In genomic region chr6:54579011-54579410, GRCh38 we compare ENCODE assay signal across 1 cellular context.
TF ChIP-seq lines count a peak whose summit lies in the region.

No MANE protein-coding gene starts in this region.

TF ChIP-seq in HepG2, 621 proteins besides CTCF, POLR2A, EP300 and RAD21:
- TF ChIP-seq SNAPC2 (CRISPR knock-in tag; IDR thresholded peaks at IDR 0.05) (no peak), MIER2 (CRISPR knock-in tag; IDR thresholded peaks at IDR 0.05) (no peak), SMAD3 (CRISPR knock-in tag; IDR thresholded peaks at IDR 0.05) (no peak), KAT8 (CRISPR knock-in tag; IDR thresholded peaks at IDR 0.05) (no peak), ZNF773 (CRISPR knock-in tag; IDR thresholded peaks at IDR 0.05; ENCODE audit: borderline replicate concordance) (no peak), NPAS2 (CRISPR knock-in tag; IDR thresholded peaks at IDR 0.05; ENCODE audit: borderline replicate concordance) (no peak), TCF7 (IDR thresholded peaks at IDR 0.05; ENCODE audit: low read depth) (no peak), CENPX (CRISPR knock-in tag; IDR thresholded peaks at IDR 0.05) (no peak), HBP1 (CRISPR knock-in tag; IDR thresholded peaks at IDR 0.05; ENCODE audit: low read depth) (no peak), TP53 (CRISPR knock-in tag; conservative IDR thresholded peaks at IDR 0.05) (no peak), ZZZ3 (CRISPR knock-in tag; IDR thresholded peaks at IDR 0.05; ENCODE audit: borderline replicate concordance) (no peak), ZFP37 (CRISPR knock-in tag; IDR thresholded peaks at IDR 0.05; ENCODE audit: borderline replicate concordance) (no peak), ZFP62 (CRISPR knock-in tag; IDR thresholded peaks at IDR 0.05) (no peak), MAX (IDR thresholded peaks at IDR 0.05) (no peak), TRIM24 (CRISPR knock-in tag; IDR thresholded peaks at IDR 0.05) (no peak)
- TF ChIP-seq, protein P1, sequence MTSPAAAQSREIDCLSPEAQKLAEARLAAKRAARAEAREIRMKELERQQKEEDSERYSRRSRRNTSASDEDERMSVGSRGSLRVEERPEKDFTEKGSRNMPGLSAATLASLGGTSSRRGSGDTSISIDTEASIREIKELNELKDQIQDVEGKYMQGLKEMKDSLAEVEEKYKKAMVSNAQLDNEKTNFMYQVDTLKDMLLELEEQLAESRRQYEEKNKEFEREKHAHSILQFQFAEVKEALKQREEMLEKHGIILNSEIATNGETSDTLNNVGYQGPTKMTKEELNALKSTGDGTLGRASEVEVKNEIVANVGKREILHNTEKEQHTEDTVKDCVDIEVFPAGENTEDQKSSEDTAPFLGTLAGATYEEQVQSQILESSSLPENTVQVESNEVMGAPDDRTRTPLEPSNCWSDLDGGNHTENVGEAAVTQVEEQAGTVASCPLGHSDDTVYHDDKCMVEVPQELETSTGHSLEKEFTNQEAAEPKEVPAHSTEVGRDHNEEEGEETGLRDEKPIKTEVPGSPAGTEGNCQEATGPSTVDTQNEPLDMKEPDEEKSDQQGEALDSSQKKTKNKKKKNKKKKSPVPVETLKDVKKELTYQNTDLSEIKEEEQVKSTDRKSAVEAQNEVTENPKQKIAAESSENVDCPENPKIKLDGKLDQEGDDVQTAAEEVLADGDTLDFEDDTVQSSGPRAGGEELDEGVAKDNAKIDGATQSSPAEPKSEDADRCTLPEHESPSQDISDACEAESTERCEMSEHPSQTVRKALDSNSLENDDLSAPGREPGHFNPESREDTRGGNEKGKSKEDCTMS (CRISPR knock-in tag; conservative IDR thresholded peaks at IDR 0.05): no peak
- TF ChIP-seq, protein P2, sequence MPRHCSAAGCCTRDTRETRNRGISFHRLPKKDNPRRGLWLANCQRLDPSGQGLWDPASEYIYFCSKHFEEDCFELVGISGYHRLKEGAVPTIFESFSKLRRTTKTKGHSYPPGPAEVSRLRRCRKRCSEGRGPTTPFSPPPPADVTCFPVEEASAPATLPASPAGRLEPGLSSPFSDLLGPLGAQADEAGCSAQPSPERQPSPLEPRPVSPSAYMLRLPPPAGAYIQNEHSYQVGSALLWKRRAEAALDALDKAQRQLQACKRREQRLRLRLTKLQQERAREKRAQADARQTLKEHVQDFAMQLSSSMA (CRISPR knock-in tag; IDR thresholded peaks at IDR 0.05): no peak
- TF ChIP-seq, protein P3, sequence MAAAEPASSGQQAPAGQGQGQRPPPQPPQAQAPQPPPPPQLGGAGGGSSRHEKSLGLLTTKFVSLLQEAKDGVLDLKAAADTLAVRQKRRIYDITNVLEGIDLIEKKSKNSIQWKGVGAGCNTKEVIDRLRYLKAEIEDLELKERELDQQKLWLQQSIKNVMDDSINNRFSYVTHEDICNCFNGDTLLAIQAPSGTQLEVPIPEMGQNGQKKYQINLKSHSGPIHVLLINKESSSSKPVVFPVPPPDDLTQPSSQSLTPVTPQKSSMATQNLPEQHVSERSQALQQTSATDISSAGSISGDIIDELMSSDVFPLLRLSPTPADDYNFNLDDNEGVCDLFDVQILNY (CRISPR knock-in tag; conservative IDR thresholded peaks at IDR 0.05): no peak
TF ChIP-seq in HepG2: peak in this region for 0.
